ENCODE assay signal across 12 cellular contexts in genomic region chr11:34028407-34028804, GRCh38. TPM values are rescaled to one million over a fixed set of nuclear protein-coding genes. Genes with fewer than 3 reads are reported as not detected.
DNase-seq lines count a peak whose midpoint lies in the region; ATAC-seq, FAIRE-seq and TF ChIP-seq lines count a peak whose summit lies in the region.
"Had no signal": no experiment of that assay in that cellular context is flagged by ENCODE, and none has a peak within 500 bp of the region (broad histone marks: within the 10 kb centered on the region; RNA-seq: fewer than 3 reads in every experiment).

No MANE protein-coding gene starts in this region.

- H3K9me3 ChIP-seq in MG63, result no peaks in the 10 kb centered on the region
- H3K9me3 ChIP-seq in HepG2 (ENCODE audit: low read length), result no peaks in the 10 kb centered on the region
- H3K9me3 ChIP-seq: vagina had no signal

- H3K79me2 ChIP-seq in HepG2 (ENCODE audit: insufficient read depth, low read length), result no peaks in the 10 kb centered on the region

- TF ChIP-seq CTCF in HepG2 (CRISPR knock-in tag; IDR thresholded peaks at IDR 0.05), result no peak
- no peak for TF ChIP-seq CTCF in omental fat pad (IDR thresholded peaks at IDR 0.05)

- H3K4me2 ChIP-seq in HepG2 (ENCODE audit: low read depth, low read length), result peak overlapping the region; percentile 100

- DNase-seq in MG63, result peak; percentile 93
- DNase-seq in HepG2 (ENCODE audit: low spot score), result no peak
- DNase-seq in substantia nigra (lab: John Stamatoyannopoulos, UW), result peak in 30 of 49 donors; percentile 1 to 60 (median 22)
- DNase-seq in KBM-7, result no peak
- DNase-seq in omental fat pad (ENCODE audit: low spot score), result no peak
- no peak for DNase-seq in central memory CD4-positive, alpha-beta T cell
- DNase-seq: activated T-cell treated with anti-CD3 and anti-CD28 coated beads, Interleukin-2, amount 50 U/mL, for 4 hours; mesendoderm had no signal

- no peak overlapping the region for H3K4me3 Mint-ChIP-seq in dendritic cell treated with granulocyte-macrophage colony-stimulating factor and Interleukin-4, amounts not matched to agents 40 ng/mL and 50 ng/mL, for 4 days
- H3K4me3 Mint-ChIP-seq: activated T-cell treated with anti-CD3 and anti-CD28 coated beads, Interleukin-2, amount 50 U/mL, for 4 hours; IgD-negative memory B cell had no signal

- H3K27ac Mint-ChIP-seq in dendritic cell treated with granulocyte-macrophage colony-stimulating factor and Interleukin-4, amounts not matched to agents 40 ng/mL and 50 ng/mL, for 4 days, result peak overlapping the region; percentile 10

- 0% methylated on average over 3 of the region's 3 CpGs for WGBS in HepG2 (ENCODE audit: low lambda C conversion rate)

- H3K27ac ChIP-seq in HepG2 (ENCODE audit: extremely low read length, insufficient read depth, low read length) (peak overlapping the region; percentile 55), substantia nigra (ENCODE audit: low read depth, low read length, poor library complexity, severe bottlenecking) (no peak overlapping the region)
- H3K27ac ChIP-seq: foreskin keratinocyte, vagina had no signal

- intact Hi-C loops in dendritic cell treated with granulocyte-macrophage colony-stimulating factor and Interleukin-4, amounts not matched to agents 40 ng/mL and 50 ng/mL, for 4 days (cut with micrococcal nuclease), result no loop called here
- intact Hi-C loops in HepG2 (cut with micrococcal nuclease; ENCODE audit: unreplicated experiment), result no loop called here

- ATAC-seq in HepG2, result peak; percentile 82
- no peak for ATAC-seq in omental fat pad (ENCODE audit: low FRiP score)
- ATAC-seq: activated T-cell treated with anti-CD3 and anti-CD28 coated beads, Interleukin-2, amount 50 U/mL, for 4 hours; foreskin keratinocyte had no signal

- no peak for TF ChIP-seq POLR2A in HepG2 (IDR thresholded peaks at IDR 0.05; ENCODE audit: insufficient read depth in 1 of 2, low read depth in 2 of 2, low read length in 2 of 2)

- FAIRE-seq in HepG2 (lab: Jason Lieb, UNC), result no peak

- H3K27me3 Mint-ChIP-seq in dendritic cell treated with granulocyte-macrophage colony-stimulating factor and Interleukin-4, amounts not matched to agents 40 ng/mL and 50 ng/mL, for 4 days, result peaks cover 1% of the 10 kb centered on the region

- CTCF ChIA-PET in HepG2 (lab: Yijun Ruan, JAX; ENCODE audit: low intra/inter-chr PET ratio, low total read pairs), result no interaction called here

- no peaks in the 10 kb centered on the region for H4K20me1 ChIP-seq in HepG2 (ENCODE audit: insufficient read depth, low read length)

- H3K4me3 ChIP-seq in MG63 (no peak overlapping the region), HepG2 (replicated peaks in 1 of 3; ENCODE audit: insufficient read depth in 1 of 3, low read depth in 2 of 3, low read length in 3 of 3) (peak overlapping the region; percentile 42 to 70 (median 60))
- H3K4me3 ChIP-seq: vagina had no signal

- H3K27me3 ChIP-seq in MG63 (no peaks in the 10 kb centered on the region), HepG2 (ENCODE audit: control insufficient read depth in 1 of 2, insufficient read depth in 2 of 2, low read length in 2 of 2) (no peaks in the 10 kb centered on the region)
- H3K27me3 ChIP-seq: foreskin keratinocyte, vagina had no signal

- H3K9me3 Mint-ChIP-seq in dendritic cell treated with granulocyte-macrophage colony-stimulating factor and Interleukin-4, amounts not matched to agents 40 ng/mL and 50 ng/mL, for 4 days, result no peaks in the 10 kb centered on the region
- H3K9me3 Mint-ChIP-seq: activated T-cell treated with anti-CD3 and anti-CD28 coated beads, Interleukin-2, amount 50 U/mL, for 4 hours had no signal

- peak overlapping the region; percentile 99 for H2AFZ ChIP-seq in HepG2 (ENCODE audit: low read length)

- H3K36me3 Mint-ChIP-seq in dendritic cell treated with granulocyte-macrophage colony-stimulating factor and Interleukin-4, amounts not matched to agents 40 ng/mL and 50 ng/mL, for 4 days (ENCODE audit: low read depth), result no peaks in the 10 kb centered on the region
- H3K36me3 Mint-ChIP-seq: IgD-negative memory B cell had no signal

- in situ Hi-C loops in HepG2 (cut with HindIII; ENCODE audit: extremely low pct_ligation_motif_present, low pct_unique_long_range_greater_than_20kb) (no loop called here), KBM-7 (cut with MboI; ENCODE audit: low pct_unique_long_range_greater_than_20kb, low sequenced_read_pairs) (no loop called here)

- H3K36me3 ChIP-seq in MG63 (no peaks in the 10 kb centered on the region), HepG2 (replicated peaks in 1 of 2; ENCODE audit: control insufficient read depth in 1 of 2, insufficient read depth in 2 of 2, low read length in 2 of 2) (no peaks in the 10 kb centered on the region)
- H3K36me3 ChIP-seq: vagina had no signal

- no peak for TF ChIP-seq EP300 in HepG2 (IDR thresholded peaks at IDR 0.05; ENCODE audit: low read depth in 2 of 2, low read length in 2 of 2)
- TF ChIP-seq EP300 in HepG2 (CRISPR knock-in tag; IDR thresholded peaks at IDR 0.05; ENCODE audit: borderline replicate concordance), result no peak

- BruUV-seq in HepG2 (replicated peaks; lab: Mats Ljungman, UMichigan), result TSS peak; percentile 96

- peaks cover 20% of the 10 kb centered on the region for H3K4me1 ChIP-seq in HepG2 (ENCODE audit: insufficient read depth, low read length)

- H3K4me1 Mint-ChIP-seq in dendritic cell treated with granulocyte-macrophage colony-stimulating factor and Interleukin-4, amounts not matched to agents 40 ng/mL and 50 ng/mL, for 4 days (ENCODE audit: low read depth), result peaks cover 9% of the 10 kb centered on the region
- H3K4me1 Mint-ChIP-seq: IgD-negative memory B cell had no signal

- POLR2A ChIA-PET in HepG2 (lab: Yijun Ruan, JAX), result interaction anchor here (0.7 to 2.7 kb wide), 8 partner anchors 13 to 773 kb away, joined by 3 to 27 read pairs (median 4); partner anchors contain the start of genes CAPRIN1 and NAT10

- peak overlapping the region; percentile 72 for H3K9ac ChIP-seq in HepG2 (ENCODE audit: insufficient read depth, low read depth, low read length)

- no peak for TF ChIP-seq RAD21 in HepG2 (CRISPR knock-in tag; IDR thresholded peaks at IDR 0.05)

TF ChIP-seq in HepG2, 621 proteins besides CTCF, POLR2A, EP300 and RAD21 (continues in another document):
- TF ChIP-seq PHF8 (CRISPR knock-in tag; IDR thresholded peaks at IDR 0.05) (0 out of 2 replicates have a peak, but pooled peaks have one; percentile 21), ARID5B (CRISPR knock-in tag; IDR thresholded peaks at IDR 0.05) (no peak)

RNA-seq across cellular contexts. Expression of gene CAPRIN1, which starts 23.1 kb away (rescaled TPM):
- total RNA-seq in MG63 (2014; rRNA removed; shearing (Covaris generic); ENCODE audit: low replicate concordance), result 199 and 235 TPM in 2 replicates
- total RNA-seq in HepG2 (2016; rRNA removed; fragmentation: Illumina TruSeq; extraction: Trizol) (162 and 284 TPM in 2 replicates), omental fat pad (100 to 1,000 TPM; 130 to 190 (median 141) TPM)
- total RNA-seq in HepG2 (2016; cell fraction: cytosol; rRNA removed; fragmentation: Illumina TruSeq; extraction: Trizol; ENCODE audit: low read depth), result 44.8 and 58.6 TPM in 2 replicates
- total RNA-seq in HepG2 (2016; cell fraction: insoluble cytoplasmic fraction; rRNA removed; fragmentation: Illumina TruSeq; extraction: Trizol), result 162 and 279 TPM in 2 replicates
- total RNA-seq in HepG2 (2016; cell fraction: membrane; rRNA removed; fragmentation: Illumina TruSeq; extraction: Trizol), result 104 and 119 TPM in 2 replicates
- total RNA-seq in HepG2 (2016; cell fraction: nucleus; rRNA removed; fragmentation: Illumina TruSeq; extraction: Trizol), result 189 and 204 TPM in 2 replicates
- polyA plus RNA-seq in HepG2 (2011; rRNA removed), result 94.9 and 114 TPM in 2 replicates
- polyA plus RNA-seq in HepG2 (2011; cell fraction: cytosol; rRNA removed), result 74.4 and 98.8 TPM in 2 replicates
- 51.0 and 58.1 TPM in 2 replicates for polyA plus RNA-seq in HepG2 (2011; cell fraction: nucleus; rRNA removed)
- 80.9 and 114 TPM in 2 replicates for polyA plus RNA-seq in HepG2 (2012)
- polyA plus RNA-seq in HepG2 (2016; cell fraction: cytosol; fragmentation: Illumina TruSeq; extraction: Trizol; ENCODE audit: low read depth), result 16.0 and 18.8 TPM in 2 replicates
- 277 and 286 TPM in 2 replicates for polyA plus RNA-seq in HepG2 (2016; cell fraction: insoluble cytoplasmic fraction; fragmentation: Illumina TruSeq; extraction: Trizol; ENCODE audit: low read depth)
- 61.3 and 64.2 TPM in 2 replicates for polyA plus RNA-seq in HepG2 (2016; cell fraction: membrane; fragmentation: Illumina TruSeq; extraction: Trizol; ENCODE audit: low read depth)
- 144 and 159 TPM in 2 replicates for polyA plus RNA-seq in HepG2 (2016; cell fraction: nucleus; fragmentation: Illumina TruSeq; extraction: Trizol; ENCODE audit: insufficient read depth, low read depth)
- 229 and 694 TPM in 2 replicates for polyA minus RNA-seq in HepG2 (2011; rRNA and poly(A)+ RNA removed; ENCODE audit: low replicate concordance)
- 122 and 129 TPM in 2 replicates for polyA minus RNA-seq in HepG2 (2011; cell fraction: cytosol; rRNA and poly(A)+ RNA removed)
- polyA minus RNA-seq in HepG2 (2011; cell fraction: nucleus; rRNA and poly(A)+ RNA removed), result 193 and 204 TPM in 2 replicates

Comparison
In these comparisons a context has a peak if more than half of its experiments do, and no peak if none do; other contexts are left out.
1. DNase-seq: peak in MG63 (single experiment) and substantia nigra (30 of 49); none in HepG2 (single experiment), KBM-7 (single experiment), omental fat pad (single experiment) and central memory CD4-positive, alpha-beta T cell (single experiment).